ENCODE assay signal across 12 cellular contexts in genomic region chr13:21076265-21076653, GRCh38. TPM values are rescaled to one million over a fixed set of nuclear protein-coding genes. Genes with fewer than 3 reads are reported as not detected.
DNase-seq lines count a peak whose midpoint lies in the region; ATAC-seq and TF ChIP-seq lines count a peak whose summit lies in the region.
"Had no signal": no experiment of that assay in that cellular context is flagged by ENCODE, and none has a peak within 500 bp of the region (broad histone marks: within the 10 kb centered on the region; RNA-seq: fewer than 3 reads in every experiment).

No MANE protein-coding gene starts in this region.

- H3K18ac ChIP-seq in H9 (ENCODE audit: insufficient read length, low read depth, low read length), result no peak overlapping the region

- no peak overlapping the region for H3K23ac ChIP-seq in H9 (ENCODE audit: insufficient read length, low read depth, low read length)

- H3K27ac Mint-ChIP-seq in H9, result no peak overlapping the region
- no peak overlapping the region for H3K27ac Mint-ChIP-seq in osteocyte (ENCODE audit: unreplicated experiment)
- H3K27ac Mint-ChIP-seq: activated naive CD8-positive, alpha-beta T cell had no signal

- no peak overlapping the region for H3K4me2 ChIP-seq in H9 (ENCODE audit: insufficient read depth, insufficient read length, low read length)

- WGBS in H9 (ENCODE audit: extremely low coverage, insufficient read length, low lambda C conversion rate), result no CpG with 5 or more reads among the region's 17 CpGs

- H3K36me3 Mint-ChIP-seq in H9 (ENCODE audit: insufficient read depth in 1 of 3, low read depth in 3 of 3) (no peaks in the 10 kb centered on the region; a peak in 1 of 7 replicates), osteocyte (ENCODE audit: unreplicated experiment) (no peaks in the 10 kb centered on the region)
- H3K36me3 Mint-ChIP-seq: activated naive CD8-positive, alpha-beta T cell had no signal

- H2AK5ac ChIP-seq in H9 (ENCODE audit: insufficient read length, low read length), result no peak overlapping the region

- H3K56ac ChIP-seq in H9 (ENCODE audit: insufficient read length, low read depth, low read length), result no peak overlapping the region

- H3K27ac ChIP-seq in H9 (ENCODE audit: insufficient read length, low read depth, low read length) (no peak overlapping the region), dorsolateral prefrontal cortex (no peak overlapping the region)

- H3K4me1 Mint-ChIP-seq in H9 (peaks cover 17 to 19% of the 10 kb centered on the region in 2 experiments), osteocyte (ENCODE audit: unreplicated experiment) (peaks cover 49% of the 10 kb centered on the region)

- TF ChIP-seq CTCF in H9 (conservative IDR thresholded peaks at IDR 0.05) (no peak), dorsolateral prefrontal cortex (IDR thresholded peaks at IDR 0.05 in 54 of 56, conservative IDR thresholded peaks at IDR 0.05 in 2 of 56; ENCODE audit: low read depth in 1 of 56, partially characterized antibody in 56 of 56) (no peak), osteocyte (IDR thresholded peaks at IDR 0.05) (no peak)

- no peak overlapping the region for H3K14ac ChIP-seq in H9 (ENCODE audit: insufficient read depth, low read length)

- no peaks in the 10 kb centered on the region for H3K23me2 ChIP-seq in H9 (ENCODE audit: insufficient read length, low read depth, low read length, poor library complexity, severe bottlenecking)

- H3K4me1 ChIP-seq in H9 (ENCODE audit: insufficient read depth, low read length), result peaks cover 4% of the 10 kb centered on the region; the same call in 1 of the 2 replicates

- peak overlapping the region; percentile 46 to 67; a peak in 4 of 5 replicates for H3K4me3 Mint-ChIP-seq in H9
- H3K4me3 Mint-ChIP-seq in osteocyte (ENCODE audit: unreplicated experiment), result peak overlapping the region; percentile 29

- no peaks in the 10 kb centered on the region for H4K20me1 ChIP-seq in H9 (ENCODE audit: control insufficient read depth, insufficient read depth, insufficient read length)

- H4K91ac ChIP-seq in H9 (ENCODE audit: insufficient read length, low read depth, low read length), result no peak overlapping the region

- no peak overlapping the region for H4K5ac ChIP-seq in H9 (ENCODE audit: insufficient read length, low read depth, low read length)

- H2BK20ac ChIP-seq in H9 (ENCODE audit: low read depth, low read length, poor library complexity, severe bottlenecking), result no peak overlapping the region

- no peak for ATAC-seq in GM18867 (IDR thresholded peaks at IDR 0.05; ENCODE audit: unreplicated experiment)
- no peak for ATAC-seq in GM18505 (IDR thresholded peaks at IDR 0.05; ENCODE audit: unreplicated experiment)
- ATAC-seq in HG02759 (IDR thresholded peaks at IDR 0.05; ENCODE audit: unreplicated experiment), result no peak

- no peak overlapping the region for H2BK5ac ChIP-seq in H9 (ENCODE audit: insufficient read length, low read length)

- H3K4me3 ChIP-seq in dorsolateral prefrontal cortex, result peak overlapping the region in 35 of 59 donors; percentile 3 to 74 (median 62)

- no peak overlapping the region for H3T11ph ChIP-seq in H9 (ENCODE audit: low read length)

- H2BK120ac ChIP-seq in H9 (ENCODE audit: low read depth, low read length, poor library complexity, severe bottlenecking), result no peak overlapping the region

- intact Hi-C loops in dorsolateral prefrontal cortex (cut with DNase I), result no loop called here

- no peak overlapping the region for H2AFZ ChIP-seq in H9 (ENCODE audit: low read length)

- no peaks in the 10 kb centered on the region for H3K79me2 ChIP-seq in H9 (ENCODE audit: insufficient read depth, low read length)

- H3K4ac ChIP-seq in H9 (ENCODE audit: low read depth, low read length), result no peak overlapping the region

- no peaks in the 10 kb centered on the region for H3K27me3 ChIP-seq in H9 (ENCODE audit: insufficient read depth, low read length)
- H3K27me3 ChIP-seq in dorsolateral prefrontal cortex, result peaks cover 0 to 18% (median 0%) of the 10 kb centered on the region in 45 donors
- H3K27me3 ChIP-seq: right lobe of liver had no signal

- H3K27me3 Mint-ChIP-seq in H9 (ENCODE audit: low read depth) (peaks cover 18% of the 10 kb centered on the region), osteocyte (ENCODE audit: unreplicated experiment) (no peaks in the 10 kb centered on the region)
- H3K27me3 Mint-ChIP-seq: activated naive CD8-positive, alpha-beta T cell had no signal

- no peak overlapping the region for H2BK12ac ChIP-seq in H9 (ENCODE audit: insufficient read length, low read depth, low read length)

- no peaks in the 10 kb centered on the region; a peak in 1 of 5 replicates for H3K9me3 Mint-ChIP-seq in H9
- no peaks in the 10 kb centered on the region for H3K9me3 Mint-ChIP-seq in osteocyte (ENCODE audit: unreplicated experiment)

- no peaks in the 10 kb centered on the region for H3K79me1 ChIP-seq in H9 (ENCODE audit: insufficient read depth, low read depth, low read length, poor library complexity, severe bottlenecking)

- H4K8ac ChIP-seq in H9 (replicated peaks; ENCODE audit: insufficient read length, low read depth, low read length), result no peak overlapping the region

- H3K9me3 ChIP-seq in H9 (ENCODE audit: control insufficient read depth, low read depth, low read length), result no peaks in the 10 kb centered on the region
- H3K9me3 ChIP-seq: right lobe of liver had no signal

- TF ChIP-seq POLR2A in GM18505 (IDR thresholded peaks at IDR 0.05; ENCODE audit: borderline replicate concordance, extremely low read depth, insufficient read depth, insufficient read length), result no peak

- H2BK15ac ChIP-seq in H9 (ENCODE audit: low read depth, low read length), result no peak overlapping the region

- H3K9ac ChIP-seq in H9 (ENCODE audit: extremely low read depth, insufficient read length, low read length), result no peak overlapping the region

- DNase-seq in AML-193 (lab: John Stamatoyannopoulos, UW) (peak; percentile 48 to 49), H9 (peak; percentile 52), dorsolateral prefrontal cortex (no peak), osteocyte (ENCODE audit: extremely low spot score, unreplicated experiment) (peak; percentile 77), medulla oblongata (ENCODE audit: extremely low spot score) (no peak)
- DNase-seq: COR-L47, NCI-H774 had no signal

RNA-seq across cellular contexts. Expression of gene LATS2, which starts 14.9 kb away (rescaled TPM):
- total RNA-seq in H9 (2021), result 16.8 and 20.0 TPM in 2 replicates
- 10 to 100 TPM in 12 of 120 experiments, 1 to 10 TPM in 108; 2.5 to 18.2 (median 6.0) TPM for total RNA-seq in dorsolateral prefrontal cortex
- 48.9 and 58.3 TPM in 2 replicates for total RNA-seq in osteocyte

Comparison
In these comparisons a context has a peak if more than half of its experiments do, and no peak if none do; other contexts are left out.
1. DNase-seq: peak in AML-193 (2 of 2), H9 (single experiment) and osteocyte (single experiment); none in dorsolateral prefrontal cortex (0 of 10) and medulla oblongata (single experiment).